In the genomic region with DNA sequence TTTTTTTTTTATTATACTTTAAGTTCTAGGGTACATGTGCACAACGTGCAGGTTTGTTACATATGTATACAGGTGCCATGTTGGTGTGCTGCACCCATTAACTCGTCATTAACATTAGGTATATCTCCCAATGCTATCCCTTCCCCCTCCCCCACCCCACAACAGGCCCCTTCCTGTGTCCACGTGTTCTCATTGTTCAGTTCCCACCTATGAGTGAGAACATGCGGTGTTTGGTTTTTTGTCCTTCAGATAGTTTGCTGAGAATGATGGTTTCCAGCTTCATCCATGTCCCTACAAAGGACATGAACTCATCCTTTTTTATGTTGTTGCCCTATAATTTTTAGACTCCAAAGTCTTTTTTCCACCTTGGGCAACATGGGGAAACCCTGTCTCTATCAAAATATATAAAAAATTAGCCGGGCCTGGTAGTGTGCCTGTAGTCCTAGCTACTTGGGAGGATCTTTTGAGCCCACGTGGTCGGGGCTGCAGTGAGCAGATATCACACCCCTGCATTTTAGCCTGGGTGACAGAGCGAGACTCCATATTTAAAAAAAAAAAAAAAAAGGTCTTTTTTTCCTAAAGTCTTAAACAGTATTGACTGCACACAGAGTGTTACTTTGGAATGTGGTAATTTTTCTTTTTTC, we compare ENCODE assay signal across 1 cellular context.
TF ChIP-seq lines count a peak whose summit lies in the region.

No MANE protein-coding gene starts in this region.

TF ChIP-seq in K562, 482 proteins besides CTCF, POLR2A, EP300 and RAD21 (continued from another document):
- TF ChIP-seq, protein P1, sequence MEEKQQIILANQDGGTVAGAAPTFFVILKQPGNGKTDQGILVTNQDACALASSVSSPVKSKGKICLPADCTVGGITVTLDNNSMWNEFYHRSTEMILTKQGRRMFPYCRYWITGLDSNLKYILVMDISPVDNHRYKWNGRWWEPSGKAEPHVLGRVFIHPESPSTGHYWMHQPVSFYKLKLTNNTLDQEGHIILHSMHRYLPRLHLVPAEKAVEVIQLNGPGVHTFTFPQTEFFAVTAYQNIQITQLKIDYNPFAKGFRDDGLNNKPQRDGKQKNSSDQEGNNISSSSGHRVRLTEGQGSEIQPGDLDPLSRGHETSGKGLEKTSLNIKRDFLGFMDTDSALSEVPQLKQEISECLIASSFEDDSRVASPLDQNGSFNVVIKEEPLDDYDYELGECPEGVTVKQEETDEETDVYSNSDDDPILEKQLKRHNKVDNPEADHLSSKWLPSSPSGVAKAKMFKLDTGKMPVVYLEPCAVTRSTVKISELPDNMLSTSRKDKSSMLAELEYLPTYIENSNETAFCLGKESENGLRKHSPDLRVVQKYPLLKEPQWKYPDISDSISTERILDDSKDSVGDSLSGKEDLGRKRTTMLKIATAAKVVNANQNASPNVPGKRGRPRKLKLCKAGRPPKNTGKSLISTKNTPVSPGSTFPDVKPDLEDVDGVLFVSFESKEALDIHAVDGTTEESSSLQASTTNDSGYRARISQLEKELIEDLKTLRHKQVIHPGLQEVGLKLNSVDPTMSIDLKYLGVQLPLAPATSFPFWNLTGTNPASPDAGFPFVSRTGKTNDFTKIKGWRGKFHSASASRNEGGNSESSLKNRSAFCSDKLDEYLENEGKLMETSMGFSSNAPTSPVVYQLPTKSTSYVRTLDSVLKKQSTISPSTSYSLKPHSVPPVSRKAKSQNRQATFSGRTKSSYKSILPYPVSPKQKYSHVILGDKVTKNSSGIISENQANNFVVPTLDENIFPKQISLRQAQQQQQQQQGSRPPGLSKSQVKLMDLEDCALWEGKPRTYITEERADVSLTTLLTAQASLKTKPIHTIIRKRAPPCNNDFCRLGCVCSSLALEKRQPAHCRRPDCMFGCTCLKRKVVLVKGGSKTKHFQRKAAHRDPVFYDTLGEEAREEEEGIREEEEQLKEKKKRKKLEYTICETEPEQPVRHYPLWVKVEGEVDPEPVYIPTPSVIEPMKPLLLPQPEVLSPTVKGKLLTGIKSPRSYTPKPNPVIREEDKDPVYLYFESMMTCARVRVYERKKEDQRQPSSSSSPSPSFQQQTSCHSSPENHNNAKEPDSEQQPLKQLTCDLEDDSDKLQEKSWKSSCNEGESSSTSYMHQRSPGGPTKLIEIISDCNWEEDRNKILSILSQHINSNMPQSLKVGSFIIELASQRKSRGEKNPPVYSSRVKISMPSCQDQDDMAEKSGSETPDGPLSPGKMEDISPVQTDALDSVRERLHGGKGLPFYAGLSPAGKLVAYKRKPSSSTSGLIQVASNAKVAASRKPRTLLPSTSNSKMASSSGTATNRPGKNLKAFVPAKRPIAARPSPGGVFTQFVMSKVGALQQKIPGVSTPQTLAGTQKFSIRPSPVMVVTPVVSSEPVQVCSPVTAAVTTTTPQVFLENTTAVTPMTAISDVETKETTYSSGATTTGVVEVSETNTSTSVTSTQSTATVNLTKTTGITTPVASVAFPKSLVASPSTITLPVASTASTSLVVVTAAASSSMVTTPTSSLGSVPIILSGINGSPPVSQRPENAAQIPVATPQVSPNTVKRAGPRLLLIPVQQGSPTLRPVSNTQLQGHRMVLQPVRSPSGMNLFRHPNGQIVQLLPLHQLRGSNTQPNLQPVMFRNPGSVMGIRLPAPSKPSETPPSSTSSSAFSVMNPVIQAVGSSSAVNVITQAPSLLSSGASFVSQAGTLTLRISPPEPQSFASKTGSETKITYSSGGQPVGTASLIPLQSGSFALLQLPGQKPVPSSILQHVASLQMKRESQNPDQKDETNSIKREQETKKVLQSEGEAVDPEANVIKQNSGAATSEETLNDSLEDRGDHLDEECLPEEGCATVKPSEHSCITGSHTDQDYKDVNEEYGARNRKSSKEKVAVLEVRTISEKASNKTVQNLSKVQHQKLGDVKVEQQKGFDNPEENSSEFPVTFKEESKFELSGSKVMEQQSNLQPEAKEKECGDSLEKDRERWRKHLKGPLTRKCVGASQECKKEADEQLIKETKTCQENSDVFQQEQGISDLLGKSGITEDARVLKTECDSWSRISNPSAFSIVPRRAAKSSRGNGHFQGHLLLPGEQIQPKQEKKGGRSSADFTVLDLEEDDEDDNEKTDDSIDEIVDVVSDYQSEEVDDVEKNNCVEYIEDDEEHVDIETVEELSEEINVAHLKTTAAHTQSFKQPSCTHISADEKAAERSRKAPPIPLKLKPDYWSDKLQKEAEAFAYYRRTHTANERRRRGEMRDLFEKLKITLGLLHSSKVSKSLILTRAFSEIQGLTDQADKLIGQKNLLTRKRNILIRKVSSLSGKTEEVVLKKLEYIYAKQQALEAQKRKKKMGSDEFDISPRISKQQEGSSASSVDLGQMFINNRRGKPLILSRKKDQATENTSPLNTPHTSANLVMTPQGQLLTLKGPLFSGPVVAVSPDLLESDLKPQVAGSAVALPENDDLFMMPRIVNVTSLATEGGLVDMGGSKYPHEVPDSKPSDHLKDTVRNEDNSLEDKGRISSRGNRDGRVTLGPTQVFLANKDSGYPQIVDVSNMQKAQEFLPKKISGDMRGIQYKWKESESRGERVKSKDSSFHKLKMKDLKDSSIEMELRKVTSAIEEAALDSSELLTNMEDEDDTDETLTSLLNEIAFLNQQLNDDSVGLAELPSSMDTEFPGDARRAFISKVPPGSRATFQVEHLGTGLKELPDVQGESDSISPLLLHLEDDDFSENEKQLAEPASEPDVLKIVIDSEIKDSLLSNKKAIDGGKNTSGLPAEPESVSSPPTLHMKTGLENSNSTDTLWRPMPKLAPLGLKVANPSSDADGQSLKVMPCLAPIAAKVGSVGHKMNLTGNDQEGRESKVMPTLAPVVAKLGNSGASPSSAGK (IDR thresholded peaks at IDR 0.05) = peak; percentile 84
- peak; percentile 37 for TF ChIP-seq EP400 (IDR thresholded peaks at IDR 0.05)
- TF ChIP-seq YY1 (IDR thresholded peaks at IDR 0.05; ENCODE audit: borderline replicate concordance in 1 of 3, control insufficient read depth in 1 of 3, extremely low read depth in 1 of 3, insufficient read depth in 3 of 3, insufficient read length in 1 of 3, insufficient replicate concordance in 2 of 3, low read depth in 1 of 3, low read length in 2 of 3) = peak in 1 of 3 experiments; percentile 47
- TF ChIP-seq, protein P2, sequence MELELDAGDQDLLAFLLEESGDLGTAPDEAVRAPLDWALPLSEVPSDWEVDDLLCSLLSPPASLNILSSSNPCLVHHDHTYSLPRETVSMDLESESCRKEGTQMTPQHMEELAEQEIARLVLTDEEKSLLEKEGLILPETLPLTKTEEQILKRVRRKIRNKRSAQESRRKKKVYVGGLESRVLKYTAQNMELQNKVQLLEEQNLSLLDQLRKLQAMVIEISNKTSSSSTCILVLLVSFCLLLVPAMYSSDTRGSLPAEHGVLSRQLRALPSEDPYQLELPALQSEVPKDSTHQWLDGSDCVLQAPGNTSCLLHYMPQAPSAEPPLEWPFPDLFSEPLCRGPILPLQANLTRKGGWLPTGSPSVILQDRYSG (tag; conservative IDR thresholded peaks at IDR 0.05; ENCODE audit: low read depth) = 0 out of 2 replicates have a peak, but pooled peaks have one; percentile 34
- peak; percentile 11; the same call in 1 of the 2 replicates for TF ChIP-seq ZFX (CRISPR knock-in tag; IDR thresholded peaks at IDR 0.05)
- TF ChIP-seq, protein P3, sequence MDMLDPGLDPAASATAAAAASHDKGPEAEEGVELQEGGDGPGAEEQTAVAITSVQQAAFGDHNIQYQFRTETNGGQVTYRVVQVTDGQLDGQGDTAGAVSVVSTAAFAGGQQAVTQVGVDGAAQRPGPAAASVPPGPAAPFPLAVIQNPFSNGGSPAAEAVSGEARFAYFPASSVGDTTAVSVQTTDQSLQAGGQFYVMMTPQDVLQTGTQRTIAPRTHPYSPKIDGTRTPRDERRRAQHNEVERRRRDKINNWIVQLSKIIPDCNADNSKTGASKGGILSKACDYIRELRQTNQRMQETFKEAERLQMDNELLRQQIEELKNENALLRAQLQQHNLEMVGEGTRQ (CRISPR knock-in tag; IDR thresholded peaks at IDR 0.05) = peak; percentile 58
- peak; percentile 67 for TF ChIP-seq SMAD4 (CRISPR knock-in tag; conservative IDR thresholded peaks at IDR 0.05)
- TF ChIP-seq LEF1 (IDR thresholded peaks at IDR 0.05) = 0 out of 2 replicates have a peak, but pooled peaks have one; percentile 23
- peak; percentile 82 for TF ChIP-seq DMBX1 (CRISPR knock-in tag; IDR thresholded peaks at IDR 0.05; ENCODE audit: borderline replicate concordance)
- TF ChIP-seq ZNF175 (CRISPR knock-in tag; IDR thresholded peaks at IDR 0.05; ENCODE audit: low read depth) = peak; percentile 38; the same call in 1 of the 2 replicates
- 0 out of 2 replicates have a peak, but pooled peaks have one; percentile 53 for TF ChIP-seq ZNF644 (tag; IDR thresholded peaks at IDR 0.05; ENCODE audit: low read depth)
- 0 out of 2 replicates have a peak, but pooled peaks have one; percentile 24 for TF ChIP-seq ETV1 (tag; conservative IDR thresholded peaks at IDR 0.05; ENCODE audit: low read depth)
